Comparison of ENCODE assay signal across 8 cellular contexts in the genomic region with DNA sequence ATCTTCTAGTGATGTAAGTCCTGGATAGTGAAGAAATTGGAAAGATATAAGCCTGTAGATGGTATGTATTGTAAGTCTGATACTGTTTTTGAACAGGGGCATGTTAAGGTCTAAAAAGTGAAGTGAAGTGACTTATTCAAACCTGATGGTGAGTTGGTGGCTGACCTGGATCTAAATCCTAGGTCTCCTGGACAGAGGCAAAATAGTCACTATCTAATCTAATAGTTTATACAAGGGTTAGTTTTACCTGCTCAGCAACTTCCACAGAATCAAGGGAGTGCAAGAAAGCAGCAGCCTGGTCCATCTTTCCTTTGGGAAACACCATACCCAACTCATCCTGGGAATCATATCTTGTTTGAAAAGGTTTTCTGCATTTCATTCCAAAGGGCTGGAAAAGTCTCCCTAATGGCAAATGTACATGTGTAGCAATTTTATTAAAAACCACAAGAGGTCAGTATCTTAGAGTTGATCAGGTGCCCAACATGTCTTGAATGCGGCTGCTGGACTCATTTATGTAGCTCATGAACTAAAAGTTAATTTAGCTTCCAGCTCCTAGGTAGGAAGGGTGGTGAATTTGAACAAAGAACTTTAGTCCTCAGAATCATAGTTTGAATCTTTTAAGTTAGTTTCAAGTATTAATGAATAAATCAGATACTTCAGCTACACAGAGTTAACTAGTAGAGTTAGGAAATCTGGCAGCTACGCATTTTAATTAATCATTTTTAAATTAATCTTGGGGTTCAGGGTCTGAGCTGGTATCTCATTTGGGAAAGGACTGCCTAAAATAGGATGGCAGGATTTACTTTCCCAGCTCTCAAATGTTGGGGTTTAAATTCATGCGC. TPM values are rescaled to one million over a fixed set of nuclear protein-coding genes. Genes with fewer than 3 reads are reported as not detected.
A peak's percentile ranks its signal among the peaks of the same experiment; 100 is the strongest.
DNase-seq lines count a peak whose midpoint lies in the region; ATAC-seq and TF ChIP-seq lines count a peak whose summit lies in the region.

No MANE protein-coding gene starts in this region.

- H3K27me3 ChIP-seq in cardiac muscle cell, result no peaks in the 10 kb centered on the region

- intact Hi-C loops in Right ventricle myocardium inferior (cut with DNase I), result loop anchor here (5.0 to 10.0 kb wide), 2 partner anchors 124 to 517 kb away; partner anchors contain the start of gene RANBP3L

- H3K4me1 ChIP-seq in cardiac muscle cell (ENCODE audit: low read depth), result no peaks in the 10 kb centered on the region

- H3K4me3 ChIP-seq in cardiac muscle cell (no peak overlapping the region), choroid plexus epithelial cell (ENCODE audit: low read depth, low read length) (no peak overlapping the region)

- no peak overlapping the region for H3K27ac ChIP-seq in cardiac muscle cell

- TF ChIP-seq CTCF in cardiac muscle cell (IDR thresholded peaks at IDR 0.05; ENCODE audit: low read depth, low read length) (peak; percentile 53), choroid plexus epithelial cell (conservative IDR thresholded peaks at IDR 0.05; ENCODE audit: low read depth, low read length) (peak; percentile 62)

- ATAC-seq in Right ventricle myocardium inferior (no peak), memory B cell (ENCODE audit: low read depth) (no peak)

- peak; percentile 52 to 72 for DNase-seq in cardiac muscle cell (ENCODE audit: low read depth in 1 of 2, low spot score in 1 of 2)
- no peak for DNase-seq in Right ventricle myocardium inferior (ENCODE audit: missing footprints)
- peak; percentile 46 for DNase-seq in NCI-H460 (ENCODE audit: extremely low read depth, low read depth)
- DNase-seq in choroid plexus epithelial cell (ENCODE audit: low read depth), result peak; percentile 75
- DNase-seq in memory B cell (ENCODE audit: low spot score in 2 of 2), result no peak
- DNase-seq in GM19240 (ENCODE audit: insufficient read length, low spot score), result no peak
- no peak for DNase-seq in stimulated activated CD4-positive, alpha-beta T cell treated with anti-CD3 and anti-CD28 coated beads, Interleukin-4, amount 100 ng/mL, for 4 hours
- no peak for DNase-seq in activated CD4-positive, alpha-beta T cell treated with anti-CD3 and anti-CD28 coated beads for 1 hour

- no peaks in the 10 kb centered on the region for H3K9me3 ChIP-seq in cardiac muscle cell (ENCODE audit: low read depth)

- peaks cover 44% of the 10 kb centered on the region for H3K36me3 Mint-ChIP-seq in memory B cell

- no peaks in the 10 kb centered on the region for H3K4me1 Mint-ChIP-seq in memory B cell

- no peaks in the 10 kb centered on the region for H3K27me3 Mint-ChIP-seq in memory B cell

- H3K4me3 Mint-ChIP-seq in memory B cell, result no peak overlapping the region

- no peaks in the 10 kb centered on the region for H3K9me3 Mint-ChIP-seq in memory B cell

- peak overlapping the region; percentile 66 for H3K27ac Mint-ChIP-seq in memory B cell

- peaks cover 66% of the 10 kb centered on the region for H3K36me3 ChIP-seq in cardiac muscle cell

RNA-seq across cellular contexts. Expression of gene SKP2, which starts 26.0 kb away (rescaled TPM):
- total RNA-seq in cardiac muscle cell (36.1 and 57.5 TPM in 2 replicates), Right ventricle myocardium inferior (6.3 TPM)
- polyA plus RNA-seq in cardiac muscle cell, result 30.3 and 38.0 TPM in 2 replicates
- 33.3 and 35.0 TPM in 2 replicates for total RNA-seq in NCI-H460 (2014; rRNA removed; shearing (Covaris generic))
- polyA plus RNA-seq in NCI-H460 (2014; cell fraction: nucleus; rRNA removed), result 37.3 and 60.3 TPM in 2 replicates

RNA-seq across cellular contexts. Expression of gene LMBRD2, which starts 26.2 kb away (rescaled TPM):
- total RNA-seq in cardiac muscle cell (9.3 and 15.6 TPM in 2 replicates), Right ventricle myocardium inferior (10.4 TPM)
- polyA plus RNA-seq in cardiac muscle cell, result 3.9 and 5.4 TPM in 2 replicates
- 9.7 and 11.5 TPM in 2 replicates for total RNA-seq in NCI-H460 (2014; rRNA removed; shearing (Covaris generic))
- 5.6 and 10.9 TPM in 2 replicates for polyA plus RNA-seq in NCI-H460 (2014; cell fraction: nucleus; rRNA removed)

Comparison
In these comparisons a context has a peak if more than half of its experiments do, and no peak if none do; other contexts are left out.
1. DNase-seq: peak in cardiac muscle cell (2 of 2), NCI-H460 (single experiment) and choroid plexus epithelial cell (single experiment); none in Right ventricle myocardium inferior (single experiment), memory B cell (0 of 2), GM19240 (single experiment), stimulated activated CD4-positive, alpha-beta T cell treated with anti-CD3 and anti-CD28 coated beads, Interleukin-4, amount 100 ng/mL, for 4 hours (0 of 2) and activated CD4-positive, alpha-beta T cell treated with anti-CD3 and anti-CD28 coated beads for 1 hour (single experiment).